1 cellular context compared by ENCODE assay signal in genomic region chr1:156123356-156124196, GRCh38.
TF ChIP-seq lines count a peak whose summit lies in the region.

No MANE protein-coding gene starts in this region.

TF ChIP-seq in HepG2, 621 proteins besides CTCF, POLR2A, EP300 and RAD21 (continued from another document and continues in another):
- peak; percentile 56; the same call in 1 of the 2 replicates for TF ChIP-seq ARID4A (CRISPR knock-in tag; IDR thresholded peaks at IDR 0.05; ENCODE audit: borderline replicate concordance)
- TF ChIP-seq ZNF350 (CRISPR knock-in tag; IDR thresholded peaks at IDR 0.05; ENCODE audit: borderline replicate concordance, low read depth) = 0 out of 2 replicates have a peak, but pooled peaks have one; percentile 49
- TF ChIP-seq ZNF543 (CRISPR knock-in tag; IDR thresholded peaks at IDR 0.05) = peak; percentile 83
- TF ChIP-seq THAP11 (CRISPR knock-in tag; IDR thresholded peaks at IDR 0.05) = peak; percentile 52
- TF ChIP-seq ZNF775 (CRISPR knock-in tag; IDR thresholded peaks at IDR 0.05; ENCODE audit: borderline replicate concordance) = 0 out of 2 replicates have a peak, but pooled peaks have one; percentile 63
- TF ChIP-seq ARNT (IDR thresholded peaks at IDR 0.05) = no peak
- no peak for TF ChIP-seq ZSCAN25 (CRISPR knock-in tag; IDR thresholded peaks at IDR 0.05)
- TF ChIP-seq, protein P1, sequence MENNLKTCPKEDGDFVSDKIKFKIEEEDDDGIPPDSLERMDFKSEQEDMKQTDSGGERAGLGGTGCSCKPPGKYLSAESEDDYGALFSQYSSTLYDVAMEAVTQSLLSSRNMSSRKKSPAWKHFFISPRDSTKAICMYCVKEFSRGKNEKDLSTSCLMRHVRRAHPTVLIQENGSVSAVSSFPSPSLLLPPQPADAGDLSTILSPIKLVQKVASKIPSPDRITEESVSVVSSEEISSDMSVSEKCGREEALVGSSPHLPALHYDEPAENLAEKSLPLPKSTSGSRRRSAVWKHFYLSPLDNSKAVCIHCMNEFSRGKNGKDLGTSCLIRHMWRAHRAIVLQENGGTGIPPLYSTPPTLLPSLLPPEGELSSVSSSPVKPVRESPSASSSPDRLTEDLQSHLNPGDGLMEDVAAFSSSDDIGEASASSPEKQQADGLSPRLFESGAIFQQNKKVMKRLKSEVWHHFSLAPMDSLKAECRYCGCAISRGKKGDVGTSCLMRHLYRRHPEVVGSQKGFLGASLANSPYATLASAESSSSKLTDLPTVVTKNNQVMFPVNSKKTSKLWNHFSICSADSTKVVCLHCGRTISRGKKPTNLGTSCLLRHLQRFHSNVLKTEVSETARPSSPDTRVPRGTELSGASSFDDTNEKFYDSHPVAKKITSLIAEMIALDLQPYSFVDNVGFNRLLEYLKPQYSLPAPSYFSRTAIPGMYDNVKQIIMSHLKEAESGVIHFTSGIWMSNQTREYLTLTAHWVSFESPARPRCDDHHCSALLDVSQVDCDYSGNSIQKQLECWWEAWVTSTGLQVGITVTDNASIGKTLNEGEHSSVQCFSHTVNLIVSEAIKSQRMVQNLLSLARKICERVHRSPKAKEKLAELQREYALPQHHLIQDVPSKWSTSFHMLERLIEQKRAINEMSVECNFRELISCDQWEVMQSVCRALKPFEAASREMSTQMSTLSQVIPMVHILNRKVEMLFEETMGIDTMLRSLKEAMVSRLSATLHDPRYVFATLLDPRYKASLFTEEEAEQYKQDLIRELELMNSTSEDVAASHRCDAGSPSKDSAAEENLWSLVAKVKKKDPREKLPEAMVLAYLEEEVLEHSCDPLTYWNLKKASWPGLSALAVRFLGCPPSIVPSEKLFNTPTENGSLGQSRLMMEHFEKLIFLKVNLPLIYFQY (CRISPR knock-in tag; IDR thresholded peaks at IDR 0.05; ENCODE audit: borderline replicate concordance) = no peak
- no peak for TF ChIP-seq ZNF777 (CRISPR knock-in tag; IDR thresholded peaks at IDR 0.05)
- no peak for TF ChIP-seq GATA4 (IDR thresholded peaks at IDR 0.05; ENCODE audit: borderline replicate concordance, low read depth)
- TF ChIP-seq ZNF329 (CRISPR knock-in tag; IDR thresholded peaks at IDR 0.05; ENCODE audit: low read depth) = no peak
- TF ChIP-seq NR0B2 (CRISPR knock-in tag; IDR thresholded peaks at IDR 0.05) = 0 out of 2 replicates have a peak, but pooled peaks have one; percentile 37
- TF ChIP-seq, protein P2, sequence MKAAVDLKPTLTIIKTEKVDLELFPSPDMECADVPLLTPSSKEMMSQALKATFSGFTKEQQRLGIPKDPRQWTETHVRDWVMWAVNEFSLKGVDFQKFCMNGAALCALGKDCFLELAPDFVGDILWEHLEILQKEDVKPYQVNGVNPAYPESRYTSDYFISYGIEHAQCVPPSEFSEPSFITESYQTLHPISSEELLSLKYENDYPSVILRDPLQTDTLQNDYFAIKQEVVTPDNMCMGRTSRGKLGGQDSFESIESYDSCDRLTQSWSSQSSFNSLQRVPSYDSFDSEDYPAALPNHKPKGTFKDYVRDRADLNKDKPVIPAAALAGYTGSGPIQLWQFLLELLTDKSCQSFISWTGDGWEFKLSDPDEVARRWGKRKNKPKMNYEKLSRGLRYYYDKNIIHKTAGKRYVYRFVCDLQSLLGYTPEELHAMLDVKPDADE (CRISPR knock-in tag; IDR thresholded peaks at IDR 0.05) = no peak
- no peak; the same call in 1 of the 2 replicates for TF ChIP-seq CEBPB (IDR thresholded peaks at IDR 0.05; ENCODE audit: borderline replicate concordance, low read depth, low read length)
- TF ChIP-seq NAIF1 (CRISPR knock-in tag; IDR thresholded peaks at IDR 0.05; ENCODE audit: borderline replicate concordance) = 0 out of 2 replicates have a peak, but pooled peaks have one; percentile 42
- TF ChIP-seq MXD1 (CRISPR knock-in tag; IDR thresholded peaks at IDR 0.05) = no peak
- no peak for TF ChIP-seq BRCA1 (CRISPR knock-in tag; IDR thresholded peaks at IDR 0.05)
- no peak for TF ChIP-seq ZNF841 (CRISPR knock-in tag; IDR thresholded peaks at IDR 0.05; ENCODE audit: borderline replicate concordance)
- TF ChIP-seq PHB2 (IDR thresholded peaks at IDR 0.05; ENCODE audit: partially characterized antibody) = no peak
- TF ChIP-seq ZFP36 (IDR thresholded peaks at IDR 0.05; ENCODE audit: borderline replicate concordance, low read depth, low read length, partially characterized antibody) = no peak
- TF ChIP-seq ZNF720 (CRISPR knock-in tag; IDR thresholded peaks at IDR 0.05) = no peak
- TF ChIP-seq ZNF780A (CRISPR knock-in tag; IDR thresholded peaks at IDR 0.05) = no peak
- TF ChIP-seq PHF8 (CRISPR knock-in tag; IDR thresholded peaks at IDR 0.05) = no peak
- peak; percentile 57; the same call in 1 of the 2 replicates for TF ChIP-seq DPF2 (CRISPR knock-in tag; IDR thresholded peaks at IDR 0.05; ENCODE audit: borderline replicate concordance, low read depth)
- no peak for TF ChIP-seq SETDB1 (CRISPR knock-in tag; IDR thresholded peaks at IDR 0.05; ENCODE audit: borderline replicate concordance)
- no peak for TF ChIP-seq TFE3 (CRISPR knock-in tag; IDR thresholded peaks at IDR 0.05)
- TF ChIP-seq TBL1XR1 (IDR thresholded peaks at IDR 0.05; ENCODE audit: borderline replicate concordance, low read length, partially characterized antibody) = no peak
- TF ChIP-seq MIXL1 (CRISPR knock-in tag; IDR thresholded peaks at IDR 0.05) = no peak
- TF ChIP-seq TMF1 (CRISPR knock-in tag; IDR thresholded peaks at IDR 0.05; ENCODE audit: low read depth) = no peak
- TF ChIP-seq MEF2D (CRISPR knock-in tag; IDR thresholded peaks at IDR 0.05) = no peak; the same call in 1 of the 2 replicates
- TF ChIP-seq ZBTB14 (CRISPR knock-in tag; IDR thresholded peaks at IDR 0.05) = no peak
- no peak for TF ChIP-seq ZNF275 (CRISPR knock-in tag; IDR thresholded peaks at IDR 0.05; ENCODE audit: borderline replicate concordance)
- TF ChIP-seq, protein P3, sequence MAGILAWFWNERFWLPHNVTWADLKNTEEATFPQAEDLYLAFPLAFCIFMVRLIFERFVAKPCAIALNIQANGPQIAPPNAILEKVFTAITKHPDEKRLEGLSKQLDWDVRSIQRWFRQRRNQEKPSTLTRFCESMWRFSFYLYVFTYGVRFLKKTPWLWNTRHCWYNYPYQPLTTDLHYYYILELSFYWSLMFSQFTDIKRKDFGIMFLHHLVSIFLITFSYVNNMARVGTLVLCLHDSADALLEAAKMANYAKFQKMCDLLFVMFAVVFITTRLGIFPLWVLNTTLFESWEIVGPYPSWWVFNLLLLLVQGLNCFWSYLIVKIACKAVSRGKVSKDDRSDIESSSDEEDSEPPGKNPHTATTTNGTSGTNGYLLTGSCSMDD (CRISPR knock-in tag; IDR thresholded peaks at IDR 0.05) = no peak
- no peak for TF ChIP-seq RBM39 (IDR thresholded peaks at IDR 0.05; ENCODE audit: low read depth, low read length, poor library complexity, severe bottlenecking)
- TF ChIP-seq ZNF136 (CRISPR knock-in tag; IDR thresholded peaks at IDR 0.05; ENCODE audit: low read depth) = no peak
- TF ChIP-seq ZNF292 (CRISPR knock-in tag; IDR thresholded peaks at IDR 0.05; ENCODE audit: borderline replicate concordance, low read depth) = peak; percentile 50; the same call in 1 of the 2 replicates
- peak; percentile 54; the same call in 1 of the 2 replicates for TF ChIP-seq ZNF547 (CRISPR knock-in tag; IDR thresholded peaks at IDR 0.05)
- no peak for TF ChIP-seq TEAD2 (CRISPR knock-in tag; IDR thresholded peaks at IDR 0.05)
- TF ChIP-seq ZEB1 (IDR thresholded peaks at IDR 0.05; ENCODE audit: insufficient replicate concordance, low read depth) = no peak
- TF ChIP-seq ZNF256 (CRISPR knock-in tag; conservative IDR thresholded peaks at IDR 0.05) = no peak
- TF ChIP-seq NCOR1 (IDR thresholded peaks at IDR 0.05; ENCODE audit: borderline replicate concordance, low read length) = no peak
- TF ChIP-seq ARID2 (CRISPR knock-in tag; IDR thresholded peaks at IDR 0.05; ENCODE audit: borderline replicate concordance) = no peak
- no peak for TF ChIP-seq ZNF24 (IDR thresholded peaks at IDR 0.05)
- no peak for TF ChIP-seq SP140L (CRISPR knock-in tag; IDR thresholded peaks at IDR 0.05; ENCODE audit: borderline replicate concordance)
- no peak for TF ChIP-seq SRSF9 (IDR thresholded peaks at IDR 0.05; ENCODE audit: borderline replicate concordance, insufficient read depth, low read depth, low read length, poor library complexity, severe bottlenecking)
- TF ChIP-seq, protein P4, sequence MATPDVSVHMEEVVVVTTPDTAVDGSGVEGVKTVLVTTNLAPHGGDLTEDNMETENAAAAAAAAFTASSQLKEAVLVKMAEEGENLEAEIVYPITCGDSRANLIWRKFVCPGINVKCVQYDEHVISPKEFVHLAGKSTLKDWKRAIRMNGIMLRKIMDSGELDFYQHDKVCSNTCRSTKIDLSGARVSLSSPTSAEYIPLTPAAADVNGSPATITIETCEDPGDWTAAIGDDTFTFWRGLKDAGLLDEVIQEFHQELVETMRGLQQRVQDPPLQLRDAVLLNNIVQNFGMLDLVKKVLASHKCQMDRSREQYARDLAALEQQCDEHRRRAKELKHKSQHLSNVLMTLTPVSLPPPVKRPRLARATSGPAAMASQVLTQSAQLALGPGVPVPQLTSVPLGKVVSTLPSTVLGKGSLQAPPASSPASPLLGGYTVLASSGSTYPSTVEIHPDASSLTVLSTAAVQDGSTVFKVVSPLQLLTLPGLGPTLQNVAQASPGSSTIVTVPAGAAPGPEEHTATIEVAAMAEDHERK (CRISPR knock-in tag; IDR thresholded peaks at IDR 0.05; ENCODE audit: low read depth) = no peak
- TF ChIP-seq SMARCE1 (IDR thresholded peaks at IDR 0.05; ENCODE audit: borderline replicate concordance) = no peak
- no peak for TF ChIP-seq MTF1 (CRISPR knock-in tag; IDR thresholded peaks at IDR 0.05)
- 0 out of 2 replicates have a peak, but pooled peaks have one; percentile 14 for TF ChIP-seq ZNF34 (CRISPR knock-in tag; IDR thresholded peaks at IDR 0.05; ENCODE audit: borderline replicate concordance)
- no peak for TF ChIP-seq ZNF274 (CRISPR knock-in tag; IDR thresholded peaks at IDR 0.05)
- TF ChIP-seq SMARCC2 (IDR thresholded peaks at IDR 0.05) = no peak
- TF ChIP-seq HNRNPUL1 (IDR thresholded peaks at IDR 0.05; ENCODE audit: low read depth, low read length) = no peak
- no peak for TF ChIP-seq ZNF331 (CRISPR knock-in tag; IDR thresholded peaks at IDR 0.05)
- TF ChIP-seq MEIS2 (CRISPR knock-in tag; IDR thresholded peaks at IDR 0.05) = peak; percentile 81
